In the genomic region with DNA sequence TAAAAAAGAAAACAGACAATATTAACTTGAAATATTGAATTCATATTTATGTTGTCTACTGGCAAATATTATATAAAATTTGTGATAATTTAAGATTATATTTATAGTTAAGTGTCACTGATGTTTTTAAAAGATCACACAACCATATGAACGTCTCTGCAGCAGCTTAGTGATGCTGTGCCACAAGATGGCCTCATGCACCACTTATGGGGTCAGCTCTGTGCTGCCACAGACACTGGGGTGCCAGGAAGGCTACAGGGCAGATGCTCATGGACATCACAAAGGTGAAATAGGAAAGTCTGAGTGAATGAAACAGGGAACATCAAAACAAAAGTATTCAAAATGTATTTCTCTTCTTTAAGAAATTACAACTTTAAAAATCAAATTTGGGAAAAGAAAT, we compare ENCODE assay signal across 1 cellular context.
TF ChIP-seq lines count a peak whose summit lies in the region.

No MANE protein-coding gene starts in this region.

TF ChIP-seq in HEK293, 187 proteins besides CTCF, POLR2A, EP300 and RAD21:
- no peak for TF ChIP-seq SALL2 (tag by site-specific recombination; IDR thresholded peaks at IDR 0.05; ENCODE audit: borderline replicate concordance)
- TF ChIP-seq, protein P1, sequence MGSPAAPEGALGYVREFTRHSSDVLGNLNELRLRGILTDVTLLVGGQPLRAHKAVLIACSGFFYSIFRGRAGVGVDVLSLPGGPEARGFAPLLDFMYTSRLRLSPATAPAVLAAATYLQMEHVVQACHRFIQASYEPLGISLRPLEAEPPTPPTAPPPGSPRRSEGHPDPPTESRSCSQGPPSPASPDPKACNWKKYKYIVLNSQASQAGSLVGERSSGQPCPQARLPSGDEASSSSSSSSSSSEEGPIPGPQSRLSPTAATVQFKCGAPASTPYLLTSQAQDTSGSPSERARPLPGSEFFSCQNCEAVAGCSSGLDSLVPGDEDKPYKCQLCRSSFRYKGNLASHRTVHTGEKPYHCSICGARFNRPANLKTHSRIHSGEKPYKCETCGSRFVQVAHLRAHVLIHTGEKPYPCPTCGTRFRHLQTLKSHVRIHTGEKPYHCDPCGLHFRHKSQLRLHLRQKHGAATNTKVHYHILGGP (tag by site-specific recombination; IDR thresholded peaks at IDR 0.05), result no peak
- no peak for TF ChIP-seq ZNF292 (tag by site-specific recombination; IDR thresholded peaks at IDR 0.05; ENCODE audit: borderline replicate concordance, low read depth)
- no peak for TF ChIP-seq ZNF239 (tag by site-specific recombination; IDR thresholded peaks at IDR 0.05)
- TF ChIP-seq, protein P2, sequence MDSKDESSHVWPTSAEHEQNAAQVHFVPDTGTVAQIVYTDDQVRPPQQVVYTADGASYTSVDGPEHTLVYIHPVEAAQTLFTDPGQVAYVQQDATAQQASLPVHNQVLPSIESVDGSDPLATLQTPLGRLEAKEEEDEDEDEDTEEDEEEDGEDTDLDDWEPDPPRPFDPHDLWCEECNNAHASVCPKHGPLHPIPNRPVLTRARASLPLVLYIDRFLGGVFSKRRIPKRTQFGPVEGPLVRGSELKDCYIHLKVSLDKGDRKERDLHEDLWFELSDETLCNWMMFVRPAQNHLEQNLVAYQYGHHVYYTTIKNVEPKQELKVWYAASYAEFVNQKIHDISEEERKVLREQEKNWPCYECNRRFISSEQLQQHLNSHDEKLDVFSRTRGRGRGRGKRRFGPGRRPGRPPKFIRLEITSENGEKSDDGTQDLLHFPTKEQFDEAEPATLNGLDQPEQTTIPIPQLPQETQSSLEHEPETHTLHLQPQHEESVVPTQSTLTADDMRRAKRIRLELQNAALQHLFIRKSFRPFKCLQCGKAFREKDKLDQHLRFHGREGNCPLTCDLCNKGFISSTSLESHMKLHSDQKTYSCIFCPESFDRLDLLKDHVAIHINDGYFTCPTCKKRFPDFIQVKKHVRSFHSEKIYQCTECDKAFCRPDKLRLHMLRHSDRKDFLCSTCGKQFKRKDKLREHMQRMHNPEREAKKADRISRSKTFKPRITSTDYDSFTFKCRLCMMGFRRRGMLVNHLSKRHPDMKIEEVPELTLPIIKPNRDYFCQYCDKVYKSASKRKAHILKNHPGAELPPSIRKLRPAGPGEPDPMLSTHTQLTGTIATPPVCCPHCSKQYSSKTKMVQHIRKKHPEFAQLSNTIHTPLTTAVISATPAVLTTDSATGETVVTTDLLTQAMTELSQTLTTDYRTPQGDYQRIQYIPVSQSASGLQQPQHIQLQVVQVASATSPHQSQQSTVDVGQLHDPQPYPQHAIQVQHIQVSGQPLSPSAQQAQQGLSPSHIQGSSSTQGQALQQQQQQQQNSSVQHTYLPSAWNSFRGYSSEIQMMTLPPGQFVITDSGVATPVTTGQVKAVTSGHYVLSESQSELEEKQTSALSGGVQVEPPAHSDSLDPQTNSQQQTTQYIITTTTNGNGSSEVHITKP (tag by site-specific recombination; IDR thresholded peaks at IDR 0.05), result no peak
- TF ChIP-seq ZNF501 (tag by site-specific recombination; IDR thresholded peaks at IDR 0.05), result no peak
- TF ChIP-seq ZNF211 (tag by site-specific recombination; IDR thresholded peaks at IDR 0.05; ENCODE audit: low read depth), result no peak
- TF ChIP-seq ZNF169 (tag by site-specific recombination; IDR thresholded peaks at IDR 0.05), result no peak
- no peak for TF ChIP-seq MEIS1 (CRISPR knock-in tag; IDR thresholded peaks at IDR 0.05; ENCODE audit: borderline replicate concordance)
- no peak for TF ChIP-seq GLIS1 (tag by site-specific recombination; IDR thresholded peaks at IDR 0.05)
- no peak for TF ChIP-seq ZNF629 (tag by site-specific recombination; IDR thresholded peaks at IDR 0.05)
- TF ChIP-seq, protein P3, sequence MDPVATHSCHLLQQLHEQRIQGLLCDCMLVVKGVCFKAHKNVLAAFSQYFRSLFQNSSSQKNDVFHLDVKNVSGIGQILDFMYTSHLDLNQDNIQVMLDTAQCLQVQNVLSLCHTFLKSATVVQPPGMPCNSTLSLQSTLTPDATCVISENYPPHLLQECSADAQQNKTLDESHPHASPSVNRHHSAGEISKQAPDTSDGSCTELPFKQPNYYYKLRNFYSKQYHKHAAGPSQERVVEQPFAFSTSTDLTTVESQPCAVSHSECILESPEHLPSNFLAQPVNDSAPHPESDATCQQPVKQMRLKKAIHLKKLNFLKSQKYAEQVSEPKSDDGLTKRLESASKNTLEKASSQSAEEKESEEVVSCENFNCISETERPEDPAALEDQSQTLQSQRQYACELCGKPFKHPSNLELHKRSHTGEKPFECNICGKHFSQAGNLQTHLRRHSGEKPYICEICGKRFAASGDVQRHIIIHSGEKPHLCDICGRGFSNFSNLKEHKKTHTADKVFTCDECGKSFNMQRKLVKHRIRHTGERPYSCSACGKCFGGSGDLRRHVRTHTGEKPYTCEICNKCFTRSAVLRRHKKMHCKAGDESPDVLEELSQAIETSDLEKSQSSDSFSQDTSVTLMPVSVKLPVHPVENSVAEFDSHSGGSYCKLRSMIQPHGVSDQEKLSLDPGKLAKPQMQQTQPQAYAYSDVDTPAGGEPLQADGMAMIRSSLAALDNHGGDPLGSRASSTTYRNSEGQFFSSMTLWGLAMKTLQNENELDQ (tag by site-specific recombination; IDR thresholded peaks at IDR 0.05; ENCODE audit: low read depth), result no peak
- no peak for TF ChIP-seq MYNN (tag by site-specific recombination; IDR thresholded peaks at IDR 0.05; ENCODE audit: borderline replicate concordance)
- no peak for TF ChIP-seq ZNF221 (tag by site-specific recombination; IDR thresholded peaks at IDR 0.05; ENCODE audit: borderline replicate concordance)
- TF ChIP-seq, protein P4, sequence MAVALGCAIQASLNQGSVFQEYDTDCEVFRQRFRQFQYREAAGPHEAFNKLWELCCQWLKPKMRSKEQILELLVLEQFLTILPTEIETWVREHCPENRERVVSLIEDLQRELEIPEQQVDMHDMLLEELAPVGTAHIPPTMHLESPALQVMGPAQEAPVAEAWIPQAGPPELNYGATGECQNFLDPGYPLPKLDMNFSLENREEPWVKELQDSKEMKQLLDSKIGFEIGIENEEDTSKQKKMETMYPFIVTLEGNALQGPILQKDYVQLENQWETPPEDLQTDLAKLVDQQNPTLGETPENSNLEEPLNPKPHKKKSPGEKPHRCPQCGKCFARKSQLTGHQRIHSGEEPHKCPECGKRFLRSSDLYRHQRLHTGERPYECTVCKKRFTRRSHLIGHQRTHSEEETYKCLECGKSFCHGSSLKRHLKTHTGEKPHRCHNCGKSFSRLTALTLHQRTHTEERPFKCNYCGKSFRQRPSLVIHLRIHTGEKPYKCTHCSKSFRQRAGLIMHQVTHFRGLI (tag by site-specific recombination; IDR thresholded peaks at IDR 0.05), result no peak
- TF ChIP-seq, protein P5, sequence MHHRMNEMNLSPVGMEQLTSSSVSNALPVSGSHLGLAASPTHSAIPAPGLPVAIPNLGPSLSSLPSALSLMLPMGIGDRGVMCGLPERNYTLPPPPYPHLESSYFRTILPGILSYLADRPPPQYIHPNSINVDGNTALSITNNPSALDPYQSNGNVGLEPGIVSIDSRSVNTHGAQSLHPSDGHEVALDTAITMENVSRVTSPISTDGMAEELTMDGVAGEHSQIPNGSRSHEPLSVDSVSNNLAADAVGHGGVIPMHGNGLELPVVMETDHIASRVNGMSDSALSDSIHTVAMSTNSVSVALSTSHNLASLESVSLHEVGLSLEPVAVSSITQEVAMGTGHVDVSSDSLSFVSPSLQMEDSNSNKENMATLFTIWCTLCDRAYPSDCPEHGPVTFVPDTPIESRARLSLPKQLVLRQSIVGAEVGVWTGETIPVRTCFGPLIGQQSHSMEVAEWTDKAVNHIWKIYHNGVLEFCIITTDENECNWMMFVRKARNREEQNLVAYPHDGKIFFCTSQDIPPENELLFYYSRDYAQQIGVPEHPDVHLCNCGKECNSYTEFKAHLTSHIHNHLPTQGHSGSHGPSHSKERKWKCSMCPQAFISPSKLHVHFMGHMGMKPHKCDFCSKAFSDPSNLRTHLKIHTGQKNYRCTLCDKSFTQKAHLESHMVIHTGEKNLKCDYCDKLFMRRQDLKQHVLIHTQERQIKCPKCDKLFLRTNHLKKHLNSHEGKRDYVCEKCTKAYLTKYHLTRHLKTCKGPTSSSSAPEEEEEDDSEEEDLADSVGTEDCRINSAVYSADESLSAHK (tag by site-specific recombination; IDR thresholded peaks at IDR 0.05), result no peak
- no peak for TF ChIP-seq ZNF596 (tag by site-specific recombination; IDR thresholded peaks at IDR 0.05)
TF ChIP-seq in HEK293: peak in this region for 0.
